In genomic region chr3:45105855-45106655, GRCh38 we compare ENCODE assay signal across 8 cellular contexts. TPM values are rescaled to one million over a fixed set of nuclear protein-coding genes. Genes with fewer than 3 reads are reported as not detected.
DNase-seq lines count a peak whose midpoint lies in the region; ATAC-seq and TF ChIP-seq lines count a peak whose summit lies in the region.

No MANE protein-coding gene starts in this region.

- 0 out of 2 replicates have a peak, but pooled peaks cover 2% of the 10 kb centered on the region for H3K36me3 ChIP-seq in IMR-90 (ENCODE audit: control insufficient read depth, insufficient read depth, low read length)

- 43% methylated on average over 3 of the region's 5 CpGs; no CpG with 5 or more reads in 1 of the 2 experiments for WGBS in IMR-90 (ENCODE audit: extremely low coverage in 2 of 2, insufficient read length in 1 of 2), 2 experiments

- H2BK15ac ChIP-seq in IMR-90 (ENCODE audit: low read depth, low read length), result peak overlapping the region; percentile 93

- H3K23ac ChIP-seq in IMR-90 (ENCODE audit: low read depth, low read length), result peak overlapping the region; percentile 96

- peak overlapping the region; percentile 99 for H4K91ac ChIP-seq in IMR-90 (ENCODE audit: insufficient read depth, low read depth, low read length)

- 0 out of 2 replicates have a peak, but pooled peaks have one; percentile 12 for TF ChIP-seq RAD21 in IMR-90 (IDR thresholded peaks at IDR 0.05; ENCODE audit: low read length)

- H3K4me3 ChIP-seq in IMR-90 (ENCODE audit: insufficient read depth, low read depth, low read length), result no peak overlapping the region

- H3K27ac ChIP-seq in IMR-90 (ENCODE audit: insufficient read depth, low read length) (peak overlapping the region; percentile 71), epithelial cell of prostate (peak overlapping the region; percentile 85)

- H3K4me1 Mint-ChIP-seq in endothelial cell (ENCODE audit: unreplicated experiment), result peaks cover 3% of the 10 kb centered on the region

- H2AFZ ChIP-seq in IMR-90 (replicated peaks; ENCODE audit: low read length, poor library complexity), result peak overlapping the region; percentile 53

- H3K79me1 ChIP-seq in IMR-90 (ENCODE audit: low read depth in 1 of 2, low read length in 2 of 2), result peaks cover 0 to 17% of the 10 kb centered on the region in 2 experiments; a peak in 2 of 4 replicates

- peak overlapping the region; percentile 97 for H3K14ac ChIP-seq in IMR-90 (replicated peaks; ENCODE audit: low read depth, low read length)

- H4K8ac ChIP-seq in IMR-90 (ENCODE audit: low read depth in 2 of 2, low read length in 2 of 2), result peak overlapping the region; percentile 85 to 97

- peak overlapping the region; percentile 100 for H2AK5ac ChIP-seq in IMR-90 (ENCODE audit: low read depth, low read length)

- no peaks in the 10 kb centered on the region for H3K36me3 Mint-ChIP-seq in endothelial cell (ENCODE audit: low read depth, unreplicated experiment)

- intact Hi-C loops in IMR-90 (cut with micrococcal nuclease), result no loop called here

- no peak overlapping the region for H3K9ac ChIP-seq in IMR-90 (ENCODE audit: low read depth, low read length)

- peaks cover 13% of the 10 kb centered on the region for H3K4me1 ChIP-seq in IMR-90 (ENCODE audit: control insufficient read depth, insufficient read depth, low read length)

- no peaks in the 10 kb centered on the region for H4K20me1 ChIP-seq in IMR-90 (ENCODE audit: insufficient read depth, low read length)

- no peak overlapping the region for H3K27ac Mint-ChIP-seq in endothelial cell (ENCODE audit: unreplicated experiment)

- H3K9me3 Mint-ChIP-seq in endothelial cell (ENCODE audit: unreplicated experiment), result no peaks in the 10 kb centered on the region

- peak overlapping the region; percentile 86 for H3K18ac ChIP-seq in IMR-90 (ENCODE audit: low read depth, low read length)

- no peaks in the 10 kb centered on the region for H3K27me3 ChIP-seq in IMR-90 (ENCODE audit: control insufficient read depth, insufficient read depth, low read length)

- peak overlapping the region; percentile 87 for H3K56ac ChIP-seq in IMR-90 (ENCODE audit: extremely low read depth, insufficient read depth, low read length)

- POLR2A ChIA-PET in IMR-90 (lab: Charles Lee; ENCODE audit: unreplicated experiment), result interaction anchor here (1.9 kb wide), 1 partner anchor 17 kb away, joined by 5 read pairs; no protein-coding TSS in a partner anchor

- CTCF ChIA-PET in IMR-90 (lab: Yijun Ruan, JAX), result interaction anchor here (0.9 kb wide), 1 partner anchor 14 kb away, joined by 4 read pairs; no protein-coding TSS in a partner anchor

- H3K27me3 Mint-ChIP-seq in endothelial cell (ENCODE audit: unreplicated experiment), result no peaks in the 10 kb centered on the region

- H3K9me1 ChIP-seq in IMR-90 (ENCODE audit: insufficient read depth, low read length), result peaks cover 24% of the 10 kb centered on the region

- BruUV-seq in IMR-90 (replicated peaks; lab: Mats Ljungman, UMichigan), result no TSS peak

- dilution Hi-C loops in IMR-90 (cut with HindIII; ENCODE audit: low sequenced_read_pairs, unreplicated experiment), result no loop called here

- peak overlapping the region; percentile 98 for H3K4ac ChIP-seq in IMR-90 (ENCODE audit: low read depth, low read length)

- peak overlapping the region; percentile 99 for H2AK9ac ChIP-seq in IMR-90 (replicated peaks; ENCODE audit: low read depth, low read length, poor library complexity)

- TF ChIP-seq POLR2A in IMR-90 (IDR thresholded peaks at IDR 0.05; ENCODE audit: low read depth, low read length), result no peak

- H2BK120ac ChIP-seq in IMR-90 (ENCODE audit: low read depth, low read length), result peak overlapping the region; percentile 100

- DNase-seq in IMR-90 (peak; percentile 94), epithelial cell of prostate (ENCODE audit: low read depth, low spot score) (no peak), endothelial cell (ENCODE audit: low spot score) (no peak), NCI-H1105 treated with DMSO at 0.1 percent for 48 hours (lab: John Stamatoyannopoulos, UW) (no peak), GOT3 (lab: John Stamatoyannopoulos, UW) (no peak)
- peak; percentile 72 to 81 for DNase-seq in activated CD4-positive, alpha-beta T cell treated with anti-CD3 and anti-CD28 coated beads, Interleukin-2, amount 50 U/mL, for 48 hours
- DNase-seq in stimulated activated CD8-positive, alpha-beta memory T cell treated with anti-CD3 and anti-CD28 coated beads, Interleukin-4, amount 100 ng/mL, for 1 hour (ENCODE audit: low read depth in 2 of 2, low spot score in 1 of 2), result peak; percentile 19 to 48

- H2BK5ac ChIP-seq in IMR-90 (ENCODE audit: low read depth, low read length, poor library complexity, severe bottlenecking), result peak overlapping the region; percentile 99

- H3K4me2 ChIP-seq in IMR-90 (ENCODE audit: low read depth, low read length), result no peak overlapping the region; the same call in 1 of the 2 replicates

- TF ChIP-seq CTCF in IMR-90 (conservative IDR thresholded peaks at IDR 0.05; ENCODE audit: low read depth, low read length), result no peak
- no peak for TF ChIP-seq CTCF in endothelial cell (IDR thresholded peaks at IDR 0.05; ENCODE audit: unreplicated experiment)

- H2BK20ac ChIP-seq in IMR-90 (ENCODE audit: low read depth, low read length), result peak overlapping the region; percentile 99

- no peak overlapping the region for H3K4me3 Mint-ChIP-seq in endothelial cell (ENCODE audit: unreplicated experiment)

- H4K5ac ChIP-seq in IMR-90 (ENCODE audit: low read depth, low read length), result peak overlapping the region; percentile 89

- in situ Hi-C loops in IMR-90 (cut with MboI; ENCODE audit: low sequenced_read_pairs), result no loop called here

- peak; percentile 74 for ATAC-seq in IMR-90 (ENCODE audit: low read depth)
- ATAC-seq in GM21381 (IDR thresholded peaks at IDR 0.05; ENCODE audit: unreplicated experiment), result no peak

- no peaks in the 10 kb centered on the region for H3K9me3 ChIP-seq in IMR-90 (ENCODE audit: control insufficient read depth, insufficient read depth, low read length)

TF ChIP-seq in IMR-90, 13 proteins besides CTCF, POLR2A, EP300 and RAD21:
- TF ChIP-seq MAZ (IDR thresholded peaks at IDR 0.05; ENCODE audit: borderline replicate concordance, low read depth, low read length) (no peak), ELK1 (IDR thresholded peaks at IDR 0.05; ENCODE audit: borderline replicate concordance, low read depth, low read length) (no peak), RFX5 (IDR thresholded peaks at IDR 0.05; ENCODE audit: low read depth, low read length) (no peak), CHD1 (IDR thresholded peaks at IDR 0.05; ENCODE audit: low read depth, low read length) (no peak), SMC3 (IDR thresholded peaks at IDR 0.05; ENCODE audit: low read depth, low read length) (no peak), NFE2L2 (IDR thresholded peaks at IDR 0.05; ENCODE audit: low read depth, low read length) (no peak), FOS (IDR thresholded peaks at IDR 0.05; ENCODE audit: low read depth, low read length) (0 out of 2 replicates have a peak, but pooled peaks have one; percentile 30), MXI1 (IDR thresholded peaks at IDR 0.05; ENCODE audit: borderline replicate concordance, low read depth, low read length) (no peak), MAFK (IDR thresholded peaks at IDR 0.05; ENCODE audit: low read depth, low read length) (no peak), BHLHE40 (IDR thresholded peaks at IDR 0.05; ENCODE audit: low read depth, low read length) (peak; percentile 55), USF2 (IDR thresholded peaks at IDR 0.05; ENCODE audit: low read depth, low read length) (no peak), RCOR1 (IDR thresholded peaks at IDR 0.05; ENCODE audit: insufficient replicate concordance, low read length) (peak; percentile 48), CEBPB (IDR thresholded peaks at IDR 0.05; ENCODE audit: low read depth, low read length) (peak; percentile 77)

RNA-seq across cellular contexts. Expression of gene CDCP1, which starts 40.1 kb away (rescaled TPM):
- total RNA-seq in IMR-90 (2012; rRNA removed) (2.5 TPM in 2 replicates), endothelial cell (ENCODE audit: unreplicated experiment) (0.26 TPM)
- 3.1 and 3.8 TPM in 2 replicates for polyA plus RNA-seq in IMR-90 (2012; rRNA removed)
- 1.6 and 3.5 TPM in 2 replicates for polyA plus RNA-seq in IMR-90 (2012; cell fraction: cytosol; rRNA removed)
- 1.5 and 3.9 TPM in 2 replicates for polyA plus RNA-seq in IMR-90 (2012; cell fraction: nucleus; rRNA removed; ENCODE audit: low replicate concordance)

Comparison
In these comparisons a context has a peak if more than half of its experiments do, and no peak if none do; other contexts are left out.
1. DNase-seq: peak in IMR-90 (single experiment), activated CD4-positive, alpha-beta T cell treated with anti-CD3 and anti-CD28 coated beads, Interleukin-2, amount 50 U/mL, for 48 hours (2 of 2) and stimulated activated CD8-positive, alpha-beta memory T cell treated with anti-CD3 and anti-CD28 coated beads, Interleukin-4, amount 100 ng/mL, for 1 hour (2 of 2); none in epithelial cell of prostate (single experiment), endothelial cell (single experiment), NCI-H1105 treated with DMSO at 0.1 percent for 48 hours (single experiment) and GOT3 (single experiment).